In the genomic region with DNA sequence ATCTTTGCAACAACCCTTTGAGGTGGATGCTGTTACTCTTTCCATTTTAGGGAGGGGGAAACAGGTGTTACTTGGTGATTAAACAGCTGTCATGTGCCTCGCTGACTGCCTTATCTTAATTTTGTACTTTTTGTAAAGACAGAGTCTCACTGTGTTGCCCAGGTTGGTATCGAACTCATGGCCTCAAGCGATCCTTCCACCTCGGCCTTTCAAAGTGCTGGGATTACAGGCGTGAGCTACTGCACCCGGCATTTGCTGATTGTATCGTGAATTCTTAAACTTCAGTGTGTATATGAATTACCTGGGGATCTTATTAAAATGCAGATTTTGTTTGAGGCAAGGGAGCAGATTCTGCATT, we compare ENCODE assay signal across 8 cellular contexts. TPM values are rescaled to one million over a fixed set of nuclear protein-coding genes. Genes with fewer than 3 reads are reported as not detected.
A peak's percentile ranks its signal among the peaks of the same experiment; 100 is the strongest.
DNase-seq lines count a peak whose midpoint lies in the region; ATAC-seq and TF ChIP-seq lines count a peak whose summit lies in the region.

No MANE protein-coding gene starts in this region.

- no peaks in the 10 kb centered on the region for H3K9me3 Mint-ChIP-seq in Calu3 (ENCODE audit: low read depth, unreplicated experiment)

- H3K4me3 ChIP-seq in SJCRH30 (peak overlapping the region; percentile 75), fibroblast of lung (replicated peaks in 1 of 4; ENCODE audit: control extremely low read depth in 1 of 4, insufficient read depth in 1 of 4, low read depth in 3 of 4, low read length in 4 of 4) (peak overlapping the region; percentile 64 to 100 (median 74)), prostate gland (peak overlapping the region; percentile 68 to 82)

- H3K36me3 ChIP-seq in SJCRH30 (no peaks in the 10 kb centered on the region), fibroblast of lung (ENCODE audit: control insufficient read depth, insufficient read depth, low read length) (peaks cover 3% of the 10 kb centered on the region), prostate gland (no peaks in the 10 kb centered on the region)

- BruUV-seq in Calu3 (replicated peaks; lab: Mats Ljungman, UMichigan), result no TSS peak

- H3K36me3 Mint-ChIP-seq in Calu3 (ENCODE audit: insufficient read depth, unreplicated experiment), result peaks cover 33% of the 10 kb centered on the region

- H3K4me1 Mint-ChIP-seq in Calu3 (ENCODE audit: low read depth, unreplicated experiment), result peaks cover 20% of the 10 kb centered on the region

- no peaks in the 10 kb centered on the region for H4K20me1 ChIP-seq in fibroblast of lung (ENCODE audit: control insufficient read depth, extremely low read depth, insufficient read depth, low read length)

- H3K27me3 ChIP-seq in SJCRH30, result no peaks in the 10 kb centered on the region; the same call in 1 of the 2 replicates
- H3K27me3 ChIP-seq in fibroblast of lung (ENCODE audit: control insufficient read depth, insufficient read depth, low read length), result no peaks in the 10 kb centered on the region
- no peaks in the 10 kb centered on the region for H3K27me3 ChIP-seq in prostate gland (replicated peaks; ENCODE audit: insufficient read depth)

- no peak overlapping the region for H2AFZ ChIP-seq in fibroblast of lung (ENCODE audit: low read length)

- H3K27ac ChIP-seq in SJCRH30, result peak overlapping the region; percentile 58; the same call in 1 of the 2 replicates
- peak overlapping the region; percentile 89 for H3K27ac ChIP-seq in fibroblast of lung (ENCODE audit: insufficient read depth, low read length)
- peak overlapping the region; percentile 94 to 95 for H3K27ac ChIP-seq in prostate gland

- no peaks in the 10 kb centered on the region for H3K27me3 Mint-ChIP-seq in Calu3 (ENCODE audit: unreplicated experiment)

- DNase-seq in Calu3, result peak; percentile 8
- DNase-seq in SJCRH30, result no peak
- DNase-seq in fibroblast of lung (ENCODE audit: low read depth in 2 of 2), result no peak
- no peak for DNase-seq in prostate gland (ENCODE audit: low spot score)
- no peak for DNase-seq in MV-4-11 (lab: John Stamatoyannopoulos, UW)
- no peak for DNase-seq in HK-2 (ENCODE audit: unreplicated experiment)
- DNase-seq in NCI-H526 treated with DMSO at 0.1 percent for 48 hours (lab: John Stamatoyannopoulos, UW), result no peak

- no peak for TF ChIP-seq POLR2A in prostate gland (IDR thresholded peaks at IDR 0.05)

- H3K9ac ChIP-seq in fibroblast of lung (ENCODE audit: insufficient read depth, low read length), result peak overlapping the region; percentile 80

- peaks cover 43% of the 10 kb centered on the region for H3K79me2 ChIP-seq in fibroblast of lung (ENCODE audit: control insufficient read depth, insufficient read depth, low read length)

- peak overlapping the region; percentile 88 for H3K27ac Mint-ChIP-seq in Calu3 (ENCODE audit: unreplicated experiment)

- no peak for ATAC-seq in GM21367 (IDR thresholded peaks at IDR 0.05; ENCODE audit: unreplicated experiment)

- peak overlapping the region; percentile 85 for H3K4me2 ChIP-seq in fibroblast of lung (ENCODE audit: extremely low read depth, insufficient read depth, low read length)

- H3K4me1 ChIP-seq in SJCRH30, result peaks cover 6% of the 10 kb centered on the region; the same call in 1 of the 2 replicates
- H3K4me1 ChIP-seq in fibroblast of lung (ENCODE audit: control insufficient read depth, extremely low read depth, insufficient read depth, low read length), result peaks cover 15% of the 10 kb centered on the region
- H3K4me1 ChIP-seq in prostate gland (replicated peaks), result peaks cover 15% of the 10 kb centered on the region

- H3K4me3 Mint-ChIP-seq in Calu3 (ENCODE audit: low read depth, unreplicated experiment), result peak overlapping the region; percentile 95

- intact Hi-C loops in Calu3 (cut with micrococcal nuclease; ENCODE audit: unreplicated experiment), result no loop called here
- intact Hi-C loops in prostate gland (cut with DNase I), result loop anchor here (2.0 to 5.0 kb wide), 3 partner anchors 77 to 192 kb away; no protein-coding TSS in a partner anchor

- TF ChIP-seq CTCF in Calu3 (IDR thresholded peaks at IDR 0.05; ENCODE audit: unreplicated experiment) (no peak), fibroblast of lung (conservative IDR thresholded peaks at IDR 0.05 in 1 of 2, IDR thresholded peaks at IDR 0.05 in 1 of 2; ENCODE audit: low read depth in 1 of 2, low read length in 2 of 2) (no peak), prostate gland (IDR thresholded peaks at IDR 0.05) (no peak)

- H3K9me3 ChIP-seq in SJCRH30 (replicated peaks) (no peaks in the 10 kb centered on the region), fibroblast of lung (ENCODE audit: control insufficient read depth, insufficient read depth, low read depth, low read length) (no peaks in the 10 kb centered on the region), prostate gland (no peaks in the 10 kb centered on the region)

- CTCF ChIA-PET in Calu3 (lab: Charles Lee), result interaction anchor here (0.6 to 2.3 kb wide), 3 partner anchors 89 to 103 kb away, joined by 3 to 32 read pairs (median 3); partner anchors contain the start of gene RHOF

- under 1% methylated on average over 7 of the region's 7 CpGs for WGBS in prostate gland

RNA-seq across cellular contexts. Expression of gene PSMD9, which starts 0.7 kb away (rescaled TPM):
- 66.0 and 68.3 TPM in 2 replicates for total RNA-seq in Calu3 (2022)
- total RNA-seq in SJCRH30 (2014; rRNA removed; shearing (Covaris generic)), result 28.9 and 32.3 TPM in 2 replicates
- 38.8 and 73.5 TPM in 2 replicates for total RNA-seq in fibroblast of lung
- 77.7 and 98.1 TPM in 2 replicates for polyA plus RNA-seq in fibroblast of lung
- 109 and 140 TPM in 2 replicates for polyA plus RNA-seq in fibroblast of lung (2012)
- 21.3 and 34.2 TPM in 2 replicates for polyA minus RNA-seq in fibroblast of lung (ENCODE audit: low replicate concordance)
- 10 to 100 TPM; 68.2 to 73.3 TPM for total RNA-seq in prostate gland

RNA-seq across cellular contexts. Expression of gene CFAP251, which starts 29.1 kb away (rescaled TPM):
- total RNA-seq in Calu3 (2022), result 3.8 and 5.0 TPM in 2 replicates
- total RNA-seq in SJCRH30 (2014; rRNA removed; shearing (Covaris generic)), result 0.41 and 0.45 TPM in 2 replicates
- total RNA-seq in fibroblast of lung, result 3.9 and 7.9 TPM in 2 replicates
- 2.7 and 4.4 TPM in 2 replicates for polyA plus RNA-seq in fibroblast of lung
- polyA plus RNA-seq in fibroblast of lung (2012), result 2.3 and 4.3 TPM in 2 replicates
- polyA minus RNA-seq in fibroblast of lung (ENCODE audit: low replicate concordance), result 5.5 and 13.2 TPM in 2 replicates
- 1 to 10 TPM in 1 of 2 donors, under 1 TPM in 1; 0.55 to 4.5 TPM for total RNA-seq in prostate gland

RNA-seq across cellular contexts. Expression of gene HPD, which starts 30.6 kb away (rescaled TPM):
- total RNA-seq in Calu3 (2022) (not detected in 2 replicates), fibroblast of lung (0.17 and 0.26 TPM in 2 replicates), prostate gland (1 to 10 TPM in 1 of 2 donors, under 1 TPM in 1; 0.41 to 4.0 TPM)
- total RNA-seq in SJCRH30 (2014; rRNA removed; shearing (Covaris generic)), result not detected in 2 replicates
- 0.36 and 0.55 TPM in 2 replicates for polyA plus RNA-seq in fibroblast of lung
- 0.29 and 0.47 TPM in 2 replicates for polyA plus RNA-seq in fibroblast of lung (2012)
- polyA minus RNA-seq in fibroblast of lung (ENCODE audit: low replicate concordance), result 2.6 and 3.3 TPM in 2 replicates
